In the genomic region with DNA sequence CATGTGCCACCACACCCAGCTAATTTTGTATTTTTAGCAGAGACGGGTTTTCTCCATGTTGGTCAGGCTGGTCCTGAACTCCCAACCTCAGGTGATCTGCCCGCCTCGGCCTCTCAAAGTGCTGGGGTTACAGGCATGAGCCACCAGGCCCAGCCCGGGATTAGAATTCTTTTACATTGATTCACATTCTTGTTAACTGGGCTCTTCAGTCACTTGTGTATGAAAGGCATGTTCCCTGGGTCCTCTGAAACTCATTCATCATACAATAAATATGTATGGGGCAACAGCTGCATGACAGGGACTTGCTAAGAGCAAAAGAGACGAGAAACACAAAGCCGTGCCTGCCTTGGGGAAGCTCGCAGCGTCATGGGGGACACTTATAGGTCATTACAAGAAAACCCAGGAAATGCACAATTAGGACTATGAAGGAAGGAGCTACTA, we compare ENCODE assay signal across 2 cellular contexts. TPM values are rescaled to one million over a fixed set of nuclear protein-coding genes. Genes with fewer than 3 reads are reported as not detected.
"Had no signal": no experiment of that assay in that cellular context is flagged by ENCODE, and none has a peak within 500 bp of the region (broad histone marks: within the 10 kb centered on the region; RNA-seq: fewer than 3 reads in every experiment).

No MANE protein-coding gene starts in this region.

RNA-seq across cellular contexts. Expression of a gene that starts 31.9 kb away (rescaled TPM):
- total RNA-seq: dermis microvascular lymphatic vessel endothelial cell, lung microvascular endothelial cell had no signal
